Comparison of ENCODE assay signal across 1 cellular context in the genomic region with DNA sequence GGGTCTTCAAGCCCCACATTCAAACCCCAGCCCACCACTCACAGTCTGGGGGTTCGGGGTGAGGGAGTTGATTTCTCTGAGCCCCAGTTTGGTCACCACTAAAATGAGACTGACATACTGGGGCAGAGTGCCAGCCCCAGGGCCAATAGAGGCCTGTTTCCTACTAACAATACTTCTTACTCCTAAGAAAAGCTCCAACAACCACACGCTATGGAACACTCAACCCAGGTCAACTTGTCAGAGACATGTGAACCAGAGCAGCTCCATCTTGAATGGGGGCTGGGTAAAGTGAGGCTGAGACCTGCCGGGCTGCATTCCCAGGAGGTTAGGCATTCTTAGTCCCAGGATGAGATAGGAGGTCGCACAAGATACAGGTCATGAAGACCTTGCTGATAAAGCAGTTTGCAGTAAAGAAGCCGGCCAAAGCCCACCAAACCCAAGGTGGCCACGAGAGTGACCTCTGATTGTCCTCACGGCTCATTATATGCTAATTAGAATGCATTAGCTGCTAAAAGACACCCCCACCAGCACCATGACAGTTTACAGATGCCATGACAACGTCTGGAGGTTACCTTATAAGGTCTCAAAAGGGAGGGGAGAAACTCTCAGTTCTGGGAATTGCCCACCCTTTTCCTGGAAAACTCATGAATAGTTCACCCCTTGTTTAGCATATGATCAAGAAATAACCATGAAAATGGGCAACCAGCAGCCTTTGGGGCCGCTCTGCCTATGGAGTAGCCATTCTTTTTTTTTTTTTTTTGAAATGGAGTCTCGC.
A peak's percentile ranks its signal among the peaks of the same experiment; 100 is the strongest.
TF ChIP-seq lines count a peak whose summit lies in the region.

No MANE protein-coding gene starts in this region.

TF ChIP-seq in A549, 52 proteins besides CTCF, POLR2A, EP300 and RAD21:
- no peak for TF ChIP-seq FOSB (CRISPR knock-in tag; IDR thresholded peaks at IDR 0.05)
- TF ChIP-seq, protein P1, sequence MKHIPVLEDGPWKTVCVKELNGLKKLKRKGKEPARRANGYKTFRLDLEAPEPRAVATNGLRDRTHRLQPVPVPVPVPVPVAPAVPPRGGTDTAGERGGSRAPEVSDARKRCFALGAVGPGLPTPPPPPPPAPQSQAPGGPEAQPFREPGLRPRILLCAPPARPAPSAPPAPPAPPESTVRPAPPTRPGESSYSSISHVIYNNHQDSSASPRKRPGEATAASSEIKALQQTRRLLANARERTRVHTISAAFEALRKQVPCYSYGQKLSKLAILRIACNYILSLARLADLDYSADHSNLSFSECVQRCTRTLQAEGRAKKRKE (CRISPR knock-in tag; IDR thresholded peaks at IDR 0.05; ENCODE audit: low read depth): peak; percentile 24; the same call in 1 of the 2 replicates
